In genomic region chr15:24954783-24955548, GRCh38 we compare ENCODE assay signal across 8 cellular contexts. TPM values are rescaled to one million over a fixed set of nuclear protein-coding genes. Genes with fewer than 3 reads are reported as not detected.
DNase-seq lines count a peak whose midpoint lies in the region; ATAC-seq, FAIRE-seq and TF ChIP-seq lines count a peak whose summit lies in the region.

Gene SNRPN, plus strand, starts transcription at chr15:24954987. Its CDS starts 19,467 bp downstream, at chr15:24974454.
Gene SNURF, plus strand, starts transcription at chr15:24954987. Its CDS starts 62 bp downstream, at chr15:24955049.

- DNase-seq in NCI-H2029 (lab: John Stamatoyannopoulos, UW) (peak; percentile 39), NCI-H2029 treated with DMSO at 0.1 percent for 48 hours (lab: John Stamatoyannopoulos, UW) (no peak), RWPE1 (ENCODE audit: low spot score) (peak; percentile 11), frontal cortex (ENCODE audit: low spot score in 2 of 2) (peak; percentile 25 to 41), neuronal stem cell (ENCODE audit: low spot score) (peak; percentile 56), stromal cell of bone marrow (ENCODE audit: low read depth) (peak; percentile 49)
- peak; percentile 31 for DNase-seq in activated gamma-delta T cell treated with anti-CD3 and anti-CD28 coated beads, Interleukin-2, amount 50 U/mL, for 16 hours (ENCODE audit: low read depth)

- WGBS in neuronal stem cell (ENCODE audit: extremely low coverage in 2 of 2, insufficient read length in 2 of 2, insufficient replicate concordance in 1 of 2), 2 donors: no CpG with 5 or more reads among the region's 48 CpGs

- POLR2A ChIA-PET in RWPE1 (lab: Yijun Ruan, JAX; ENCODE audit: low non-redundant PET): no interaction called here

- no peak within 1 kb of the TSS for H2BK12ac ChIP-seq in neuronal stem cell (ENCODE audit: low read length)

- FAIRE-seq in frontal cortex (lab: Jason Lieb, UNC): no peak

- peak within 1 kb of the TSS; percentile 53 for H3K23ac ChIP-seq in neuronal stem cell (ENCODE audit: low read depth, low read length, poor library complexity)

- H2BK5ac ChIP-seq in neuronal stem cell (ENCODE audit: low read length): peak within 1 kb of the TSS; percentile 4

- no peak within 1 kb of the TSS for H4K8ac ChIP-seq in neuronal stem cell (ENCODE audit: low read depth, low read length)

- H3K4me2 ChIP-seq in neuronal stem cell (ENCODE audit: insufficient read depth, low read length, poor library complexity, severe bottlenecking): peak within 1 kb of the TSS; percentile 43

- H3K36me3 ChIP-seq in neuronal stem cell (replicated peaks in 1 of 2; ENCODE audit: control insufficient read depth in 2 of 2, insufficient read depth in 2 of 2, low read length in 2 of 2): peaks cover 0 to 19% of the 10 kb centered on the region in 2 donors

- no peak within 1 kb of the TSS for H2BK120ac ChIP-seq in neuronal stem cell (ENCODE audit: low read depth, low read length)

- peaks cover 2% of the 10 kb centered on the region for H3K79me1 ChIP-seq in neuronal stem cell (ENCODE audit: low read depth, low read length)

- H3K14ac ChIP-seq in neuronal stem cell (ENCODE audit: low read length): peak within 1 kb of the TSS; percentile 87

- H3K9me3 ChIP-seq in neuronal stem cell (replicated peaks in 1 of 2; ENCODE audit: control insufficient read depth in 2 of 2, insufficient read depth in 1 of 2, low read depth in 1 of 2, low read length in 2 of 2): peaks cover 2 to 16% of the 10 kb centered on the region in 2 donors

- TF ChIP-seq CTCF in RWPE1 (conservative IDR thresholded peaks at IDR 0.05; ENCODE audit: low read depth): no peak

- no peak within 1 kb of the TSS for H3K4ac ChIP-seq in neuronal stem cell (ENCODE audit: low read length)

- ATAC-seq in HG03280 (IDR thresholded peaks at IDR 0.05; ENCODE audit: unreplicated experiment): peak; percentile 61

- peak within 1 kb of the TSS; percentile 94 for H3K4me3 ChIP-seq in neuronal stem cell (ENCODE audit: low read length in 2 of 2)

- peaks cover 0 to 2% of the 10 kb centered on the region in 2 donors for H3K4me1 ChIP-seq in neuronal stem cell (ENCODE audit: control insufficient read depth in 2 of 2, insufficient read depth in 1 of 2, low read depth in 1 of 2, low read length in 2 of 2)

- H3K27ac ChIP-seq in RWPE1 (peak within 1 kb of the TSS; percentile 90), neuronal stem cell (replicated peaks; ENCODE audit: low read length) (peak within 1 kb of the TSS; percentile 97)

- H2AFZ ChIP-seq in neuronal stem cell (ENCODE audit: low read length): peak within 1 kb of the TSS; percentile 69

- H3K27me3 ChIP-seq in neuronal stem cell (ENCODE audit: control insufficient read depth in 3 of 3, insufficient read depth in 3 of 3, low read depth in 1 of 3, low read length in 3 of 3): no peaks in the 10 kb centered on the region

- peak within 1 kb of the TSS; percentile 93 for H3K9ac ChIP-seq in neuronal stem cell (ENCODE audit: low read depth, low read length, poor library complexity)

- H3K18ac ChIP-seq in neuronal stem cell (ENCODE audit: low read length): peak within 1 kb of the TSS; percentile 29

- no peak within 1 kb of the TSS for H2BK15ac ChIP-seq in neuronal stem cell (ENCODE audit: low read length)

- H4K91ac ChIP-seq in neuronal stem cell (ENCODE audit: low read depth, low read length, poor library complexity): peak within 1 kb of the TSS; percentile 17

- CTCF ChIA-PET in RWPE1 (lab: Yijun Ruan, JAX): no interaction called here

- H2AK5ac ChIP-seq in neuronal stem cell (ENCODE audit: low read depth, low read length): peak within 1 kb of the TSS; percentile 65

RNA-seq across cellular contexts. Expression of gene SNRPN, which starts in this region (rescaled TPM):
- total RNA-seq in frontal cortex: 216 TPM
- polyA plus RNA-seq in neuronal stem cell (2013, experiment 1 of 2): 246 TPM
- polyA plus RNA-seq in neuronal stem cell (2013, experiment 2 of 2): 238 TPM

RNA-seq across cellular contexts. Expression of gene SNURF, which starts in this region (rescaled TPM):
- total RNA-seq in frontal cortex: 34.2 TPM
- polyA plus RNA-seq in neuronal stem cell (2013, experiment 1 of 2): 39.1 TPM
- polyA plus RNA-seq in neuronal stem cell (2013, experiment 2 of 2): 44.5 TPM
